Comparison of ENCODE assay signal across 8 cellular contexts in genomic region chr7:17706734-17707133, GRCh38.
DNase-seq lines count a peak whose midpoint lies in the region; ATAC-seq and TF ChIP-seq lines count a peak whose summit lies in the region.

No MANE protein-coding gene starts in this region.

- no peak overlapping the region for H3K4me3 ChIP-seq in cardiac fibroblast (replicated peaks in 1 of 2; ENCODE audit: low read depth in 2 of 2, low read length in 2 of 2)
- no peak overlapping the region for H3K4me3 ChIP-seq in stomach

- H3K4me1 ChIP-seq in stomach: no peaks in the 10 kb centered on the region

- intact Hi-C loops in stomach (cut with DNase I; ENCODE audit: low total_unique reads): no loop called here

- TF ChIP-seq CTCF in RWPE1 (conservative IDR thresholded peaks at IDR 0.05; ENCODE audit: low read depth): peak; percentile 78
- peak; percentile 74 for TF ChIP-seq CTCF in cardiac fibroblast (IDR thresholded peaks at IDR 0.05; ENCODE audit: low read depth, low read length)
- peak in 4 of 7 experiments; percentile 23 to 48 (median 36) for TF ChIP-seq CTCF in stomach (IDR thresholded peaks at IDR 0.05)

- CTCF ChIA-PET in RWPE1 (lab: Yijun Ruan, JAX): interaction anchor here (0.5 to 2.0 kb wide), 10 partner anchors 10 to 664 kb away, joined by 3 to 6 read pairs (median 3); no protein-coding TSS in a partner anchor

- H3K36me3 ChIP-seq in stomach: no peaks in the 10 kb centered on the region

- TF ChIP-seq POLR2A in stomach (IDR thresholded peaks at IDR 0.05): no peak

- no peaks in the 10 kb centered on the region for H3K9me3 ChIP-seq in stomach

- no peak overlapping the region for H3K27ac ChIP-seq in RWPE1
- H3K27ac ChIP-seq in stomach: no peak overlapping the region

- WGBS in stomach, 5 donors: 11 to 32% (median 17%) methylated on average over 3 of the region's 3 CpGs

- DNase-seq in SIG-M5 treated with dmso at 0.1 percent for 504 hours (lab: John Stamatoyannopoulos, UW; ENCODE audit: unreplicated experiment): peak; percentile 68
- no peak for DNase-seq in SIG-M5 (lab: John Stamatoyannopoulos, UW)
- peak; percentile 70 for DNase-seq in LoVo (ENCODE audit: low spot score)
- DNase-seq in RWPE1 (ENCODE audit: low spot score): peak; percentile 68
- peak; percentile 84 to 85 for DNase-seq in cardiac fibroblast (ENCODE audit: low read depth in 2 of 2)
- peak; percentile 72 for DNase-seq in kidney tubule cell (ENCODE audit: low spot score)
- peak; percentile 42 for DNase-seq in stomach

- ATAC-seq in GM21786 (IDR thresholded peaks at IDR 0.05; ENCODE audit: unreplicated experiment): peak; percentile 77

- POLR2A ChIA-PET in RWPE1 (lab: Yijun Ruan, JAX; ENCODE audit: low non-redundant PET): no interaction called here

- H3K27me3 ChIP-seq in stomach: no peaks in the 10 kb centered on the region

- no peak for TF ChIP-seq EP300 in stomach (IDR thresholded peaks at IDR 0.05)
